In genomic region chr22:37338539-37339246, GRCh38 we compare ENCODE assay signal across 13 cellular contexts. TPM values are rescaled to one million over a fixed set of nuclear protein-coding genes. Genes with fewer than 3 reads are reported as not detected.
DNase-seq lines count a peak whose midpoint lies in the region; ATAC-seq, FAIRE-seq and TF ChIP-seq lines count a peak whose summit lies in the region.
"Had no signal": no experiment of that assay in that cellular context is flagged by ENCODE, and none has a peak within 500 bp of the region (broad histone marks: within the 10 kb centered on the region; RNA-seq: fewer than 3 reads in every experiment).

No MANE protein-coding gene starts in this region.

- H4K91ac ChIP-seq in H1 (replicated peaks; ENCODE audit: insufficient read length, low read length) (no peak overlapping the region), trophoblast cell (ENCODE audit: low read depth, low read length) (peak overlapping the region; percentile 22)

- H3K18ac ChIP-seq in H1 (ENCODE audit: extremely low read depth, low read length) (no peak overlapping the region; the same call in 1 of the 2 replicates), trophoblast cell (ENCODE audit: low read length) (no peak overlapping the region)

- DNase-seq in right lobe of liver: peak in 2 of 3 donors; percentile 54 to 61
- DNase-seq in HepG2 (ENCODE audit: low spot score): no peak
- no peak for DNase-seq in H1 (ENCODE audit: low read depth in 1 of 2, low spot score in 2 of 2)
- no peak for DNase-seq in trophoblast cell
- no peak for DNase-seq in mesothelial cell of epicardium (ENCODE audit: low spot score in 2 of 2, unreplicated experiment in 2 of 2)
- DNase-seq in SJCRH30: no peak
- DNase-seq: 8988T; CD4-positive, CD25-positive, alpha-beta regulatory T cell; DMS53; GF-D8; H9 had no signal

- peak overlapping the region; percentile 83; the same call in 1 of the 2 replicates for H2BK15ac ChIP-seq in H1 (ENCODE audit: low read length)

- H2AK5ac ChIP-seq in H1 (ENCODE audit: low read depth, low read length): peak overlapping the region; percentile 40; the same call in 1 of the 2 replicates
- H2AK5ac ChIP-seq in trophoblast cell (ENCODE audit: low read length): no peak overlapping the region

- H4K8ac ChIP-seq in H1 (ENCODE audit: extremely low read depth, insufficient read depth, low read length) (no peak overlapping the region; the same call in 1 of the 2 replicates), trophoblast cell (ENCODE audit: low read depth, low read length) (no peak overlapping the region)

- peaks cover 7% of the 10 kb centered on the region for H3K4me1 Mint-ChIP-seq in mesothelial cell of epicardium

- H3K27me3 Mint-ChIP-seq in mesothelial cell of epicardium (ENCODE audit: low read depth): peaks cover 91% of the 10 kb centered on the region

- H3K27me3 ChIP-seq in right lobe of liver: no peaks in the 10 kb centered on the region
- peaks cover 0 to 23% of the 10 kb centered on the region in 2 experiments; a peak in 3 of 5 replicates for H3K27me3 ChIP-seq in HepG2 (ENCODE audit: control insufficient read depth in 1 of 2, insufficient read depth in 2 of 2, low read length in 2 of 2)
- peaks cover 0 to 21% (median 10%) of the 10 kb centered on the region in 4 experiments; a peak in 5 of 7 replicates for H3K27me3 ChIP-seq in H1 (replicated peaks in 1 of 4; ENCODE audit: control insufficient read depth in 3 of 4, extremely low read depth in 1 of 4, insufficient read depth in 3 of 4, low read length in 3 of 4)
- H3K27me3 ChIP-seq in trophoblast cell (ENCODE audit: insufficient read depth, low read length): peaks cover 22% of the 10 kb centered on the region
- H3K27me3 ChIP-seq in SJCRH30: peaks cover 14% of the 10 kb centered on the region; the same call in 1 of the 2 replicates

- ATAC-seq in right lobe of liver: peak in 3 of 4 donors; percentile 55 to 87 (median 64)
- no peak for ATAC-seq in HepG2
- no peak for ATAC-seq in GM21717 (IDR thresholded peaks at IDR 0.05; ENCODE audit: unreplicated experiment)

- peaks cover 9% of the 10 kb centered on the region; the same call in 1 of the 2 replicates for H3K23me2 ChIP-seq in H1 (ENCODE audit: low read depth, low read length)

- in situ Hi-C loops in HepG2 (cut with HindIII; ENCODE audit: extremely low pct_ligation_motif_present, low pct_unique_long_range_greater_than_20kb): no loop called here

- CTCF ChIA-PET in HepG2 (lab: Yijun Ruan, JAX; ENCODE audit: low intra/inter-chr PET ratio, low total read pairs) (no interaction called here), H1 (lab: Charles Lee; ENCODE audit: partially characterized antibody) (interaction anchor here (1.5 to 2.7 kb wide), 3 partner anchors 7 to 134 kb away, joined by 4 to 19 read pairs (median 9); no protein-coding TSS in a partner anchor)

- BruUV-seq in HepG2 (replicated peaks; lab: Mats Ljungman, UMichigan): no TSS peak

- H2BK5ac ChIP-seq in H1 (ENCODE audit: low read depth, low read length): no peak overlapping the region
- no peak overlapping the region for H2BK5ac ChIP-seq in trophoblast cell (ENCODE audit: low read depth, low read length, poor library complexity)

- TF ChIP-seq RAD21 in HepG2 (CRISPR knock-in tag; IDR thresholded peaks at IDR 0.05) (no peak), H1 (IDR thresholded peaks at IDR 0.05 in 1 of 2, conservative IDR thresholded peaks at IDR 0.05 in 1 of 2; ENCODE audit: low read depth in 2 of 2, low read length in 2 of 2) (no peak)

- H4K5ac ChIP-seq in H1 (ENCODE audit: insufficient read length, low read depth, low read length): no peak overlapping the region

- H3K4me1 ChIP-seq in right lobe of liver (no peaks in the 10 kb centered on the region), HepG2 (ENCODE audit: insufficient read depth, low read length) (no peaks in the 10 kb centered on the region), H1 (replicated peaks in 1 of 4; ENCODE audit: control insufficient read depth in 3 of 4, insufficient read depth in 4 of 4, low read length in 3 of 4) (peaks cover 0 to 23% (median 16%) of the 10 kb centered on the region in 4 experiments; a peak in 5 of 7 replicates), trophoblast cell (ENCODE audit: control insufficient read depth in 1 of 2, insufficient read depth in 2 of 2, low read length in 2 of 2) (no peaks in the 10 kb centered on the region), SJCRH30 (no peaks in the 10 kb centered on the region)

- H3K36me3 ChIP-seq in right lobe of liver: no peaks in the 10 kb centered on the region
- H3K36me3 ChIP-seq in HepG2 (replicated peaks in 1 of 2; ENCODE audit: control insufficient read depth in 1 of 2, insufficient read depth in 2 of 2, low read length in 2 of 2): no peaks in the 10 kb centered on the region
- H3K36me3 ChIP-seq in H1 (ENCODE audit: control insufficient read depth in 2 of 4, insufficient read depth in 4 of 4, low read length in 3 of 4): no peaks in the 10 kb centered on the region
- no peaks in the 10 kb centered on the region for H3K36me3 ChIP-seq in trophoblast cell (ENCODE audit: control insufficient read depth in 1 of 2, insufficient read depth in 2 of 2, low read length in 2 of 2)
- no peaks in the 10 kb centered on the region for H3K36me3 ChIP-seq in SJCRH30
- H3K36me3 ChIP-seq: BLaER1 treated with 17β-estradiol and CSF1 and Interleukin-3, amounts not matched to agents 10 nM and 100 nM had no signal

- no peak for TF ChIP-seq CTCF in right lobe of liver (IDR thresholded peaks at IDR 0.05)
- TF ChIP-seq CTCF in HepG2 (CRISPR knock-in tag; IDR thresholded peaks at IDR 0.05): no peak
- TF ChIP-seq CTCF in H1 (IDR thresholded peaks at IDR 0.05; ENCODE audit: control extremely low read depth in 1 of 3, insufficient read depth in 1 of 3, low read depth in 1 of 3, low read length in 3 of 3): no peak
- TF ChIP-seq CTCF in mesothelial cell of epicardium (IDR thresholded peaks at IDR 0.05; ENCODE audit: unreplicated experiment): no peak

- FAIRE-seq in HepG2 (lab: Jason Lieb, UNC) (no peak), H1 (lab: Jason Lieb, UNC) (no peak)

- TF ChIP-seq EP300 in HepG2 (IDR thresholded peaks at IDR 0.05; ENCODE audit: low read depth in 2 of 2, low read length in 2 of 2) (no peak), HepG2 (CRISPR knock-in tag; IDR thresholded peaks at IDR 0.05; ENCODE audit: borderline replicate concordance) (no peak), H1 (IDR thresholded peaks at IDR 0.05; ENCODE audit: borderline replicate concordance in 1 of 2, low read depth in 2 of 2, low read length in 2 of 2) (no peak)

- H3K79me2 ChIP-seq in HepG2 (ENCODE audit: insufficient read depth, low read length) (no peaks in the 10 kb centered on the region), H1 (ENCODE audit: control insufficient read depth in 1 of 2, insufficient read depth in 2 of 2, low read length in 2 of 2) (no peaks in the 10 kb centered on the region), trophoblast cell (ENCODE audit: control insufficient read depth, insufficient read depth, low read length, poor library complexity) (no peaks in the 10 kb centered on the region)

- H2BK120ac ChIP-seq in H1 (replicated peaks; ENCODE audit: low read depth, low read length): no peak overlapping the region
- no peak overlapping the region for H2BK120ac ChIP-seq in trophoblast cell (ENCODE audit: insufficient read depth, low read length, poor library complexity)

- H3K14ac ChIP-seq in H1 (ENCODE audit: insufficient read length): no peak overlapping the region
- H3K14ac ChIP-seq in trophoblast cell (ENCODE audit: low read length): no peak overlapping the region

- TF ChIP-seq POLR2A in right lobe of liver (IDR thresholded peaks at IDR 0.05): no peak
- TF ChIP-seq POLR2A in HepG2 (IDR thresholded peaks at IDR 0.05; ENCODE audit: insufficient read depth in 1 of 2, low read depth in 2 of 2, low read length in 2 of 2): no peak
- TF ChIP-seq POLR2A in H1 (IDR thresholded peaks at IDR 0.05; ENCODE audit: control extremely low read depth in 1 of 2, low read depth in 2 of 2, low read length in 2 of 2): no peak

- POLR2A ChIA-PET in HepG2 (lab: Yijun Ruan, JAX): no interaction called here
- POLR2A ChIA-PET in H1 (lab: Charles Lee; ENCODE audit: partially characterized antibody): no interaction called here

- no peak overlapping the region for H2AFZ ChIP-seq in HepG2 (ENCODE audit: low read length)
- H2AFZ ChIP-seq in H1 (ENCODE audit: low read length): no peak overlapping the region
- no peak overlapping the region for H2AFZ ChIP-seq in trophoblast cell (ENCODE audit: insufficient read depth, low read length, poor library complexity)

- H3K79me1 ChIP-seq in H1 (ENCODE audit: low read depth, low read length) (no peaks in the 10 kb centered on the region; the same call in 1 of the 2 replicates), trophoblast cell (ENCODE audit: low read length) (peaks cover 2% of the 10 kb centered on the region)

- H3K4ac ChIP-seq in H1 (replicated peaks; ENCODE audit: insufficient read length, low read depth, low read length) (no peak overlapping the region), trophoblast cell (ENCODE audit: low read depth, low read length) (no peak overlapping the region)

- WGBS in right lobe of liver (ENCODE audit: insufficient coverage, low coverage, low lambda C conversion rate, missing lambda C conversion rate): 77% methylated on average over 7 of the region's 10 CpGs
- 25% methylated on average over 9 of the region's 10 CpGs for WGBS in HepG2 (ENCODE audit: low lambda C conversion rate)
- WGBS in H1 (ENCODE audit: extremely low coverage in 1 of 2, insufficient coverage in 1 of 2, insufficient read length in 1 of 2, insufficient replicate concordance in 2 of 2, low coverage in 1 of 2, low lambda C conversion rate in 2 of 2, missing lambda C conversion rate in 1 of 2), 2 experiments: 82% methylated on average over 9 of the region's 10 CpGs; no CpG with 5 or more reads in 1 of the 2 experiments
- WGBS in trophoblast cell (ENCODE audit: extremely low coverage, insufficient coverage, insufficient read length): no CpG with 5 or more reads among the region's 10 CpGs

- H2BK12ac ChIP-seq in H1 (ENCODE audit: low read depth, low read length) (0 out of 2 replicates have a peak overlapping the region, but pooled peaks have one; percentile 33), trophoblast cell (ENCODE audit: low read length) (no peak overlapping the region)

- H3K9me3 ChIP-seq in right lobe of liver (no peaks in the 10 kb centered on the region), HepG2 (ENCODE audit: low read length) (no peaks in the 10 kb centered on the region), H1 (ENCODE audit: insufficient read depth in 2 of 2, low read depth in 1 of 2, low read length in 1 of 2) (no peaks in the 10 kb centered on the region), trophoblast cell (ENCODE audit: insufficient read depth, low read depth, low read length) (no peaks in the 10 kb centered on the region), SJCRH30 (replicated peaks) (no peaks in the 10 kb centered on the region)
- H3K9me3 ChIP-seq: BLaER1 treated with 17β-estradiol and CSF1 and Interleukin-3, amounts not matched to agents 10 nM and 100 nM had no signal

- no peak overlapping the region for H2BK20ac ChIP-seq in H1 (ENCODE audit: low read length)

- H3K27ac ChIP-seq in right lobe of liver (no peak overlapping the region), HepG2 (ENCODE audit: extremely low read length, insufficient read depth, low read length) (no peak overlapping the region), H1 (ENCODE audit: low read depth, low read length) (no peak overlapping the region), trophoblast cell (ENCODE audit: low read depth, low read length) (no peak overlapping the region), SJCRH30 (no peak overlapping the region)
- H3K27ac ChIP-seq: BLaER1 treated with 17β-estradiol and CSF1 and Interleukin-3, amounts not matched to agents 10 nM and 100 nM had no signal

- intact Hi-C loops in right lobe of liver (cut with DNase I) (no loop called here), HepG2 (cut with micrococcal nuclease; ENCODE audit: unreplicated experiment) (no loop called here)

- no peak overlapping the region for H3K9ac ChIP-seq in HepG2 (ENCODE audit: insufficient read depth, low read depth, low read length)
- no peak overlapping the region for H3K9ac ChIP-seq in H1 (replicated peaks in 1 of 4; ENCODE audit: extremely low read depth in 1 of 4, low read depth in 3 of 4, low read length in 3 of 4)
- H3K9ac ChIP-seq in trophoblast cell (ENCODE audit: low read length): no peak overlapping the region
- H3K9ac ChIP-seq: BLaER1 treated with 17β-estradiol and CSF1 and Interleukin-3, amounts not matched to agents 10 nM and 100 nM had no signal

- H3K4me3 ChIP-seq in right lobe of liver (no peak overlapping the region), HepG2 (replicated peaks in 1 of 3; ENCODE audit: insufficient read depth in 1 of 3, low read depth in 2 of 3, low read length in 3 of 3) (no peak overlapping the region), H1 (ENCODE audit: extremely low read depth in 1 of 4, insufficient read depth in 2 of 4, low read depth in 3 of 4, low read length in 4 of 4) (no peak overlapping the region), trophoblast cell (ENCODE audit: low read depth, low read length) (no peak overlapping the region), SJCRH30 (no peak overlapping the region)
- H3K4me3 ChIP-seq: BLaER1 treated with 17β-estradiol and CSF1 and Interleukin-3, amounts not matched to agents 10 nM and 100 nM had no signal

- H4K12ac ChIP-seq in trophoblast cell (ENCODE audit: low read depth, low read length): no peak overlapping the region

- H3K56ac ChIP-seq in H1 (replicated peaks; ENCODE audit: insufficient read length, low read depth, low read length): no peak overlapping the region

- H3K36me3 Mint-ChIP-seq in mesothelial cell of epicardium: no peaks in the 10 kb centered on the region
- H3K36me3 Mint-ChIP-seq: CD4-positive, CD25-positive, alpha-beta regulatory T cell had no signal

- H3K4me2 ChIP-seq in HepG2 (ENCODE audit: low read depth, low read length) (no peak overlapping the region), H1 (ENCODE audit: insufficient read depth in 1 of 2, low read depth in 2 of 2, low read length in 2 of 2) (no peak overlapping the region), trophoblast cell (ENCODE audit: low read length) (no peak overlapping the region)
- H3K4me2 ChIP-seq: BLaER1 treated with 17β-estradiol and CSF1 and Interleukin-3, amounts not matched to agents 10 nM and 100 nM had no signal

- H3K4me3 Mint-ChIP-seq in mesothelial cell of epicardium: no peak overlapping the region
- H3K4me3 Mint-ChIP-seq: CD4-positive, CD25-positive, alpha-beta regulatory T cell; H9 had no signal

- H4K20me1 ChIP-seq in HepG2 (ENCODE audit: insufficient read depth, low read length): no peaks in the 10 kb centered on the region
- no peaks in the 10 kb centered on the region for H4K20me1 ChIP-seq in H1 (replicated peaks in 1 of 2; ENCODE audit: control insufficient read depth in 1 of 2, insufficient read depth in 2 of 2, low read length in 2 of 2)

- H3K27ac Mint-ChIP-seq in mesothelial cell of epicardium: no peak overlapping the region
- H3K27ac Mint-ChIP-seq: CD4-positive, CD25-positive, alpha-beta regulatory T cell had no signal

- H3K23ac ChIP-seq in H1 (ENCODE audit: insufficient read length): no peak overlapping the region
- H3K23ac ChIP-seq in trophoblast cell (ENCODE audit: low read length): no peak overlapping the region

- no peaks in the 10 kb centered on the region for H3K9me3 Mint-ChIP-seq in mesothelial cell of epicardium
- H3K9me3 Mint-ChIP-seq: H9 had no signal

RNA-seq across cellular contexts. Expression of gene CYTH4, which starts 56.4 kb away (rescaled TPM):
- total RNA-seq in right lobe of liver (10 to 100 TPM in 1 of 6 experiments, 1 to 10 TPM in 5; 2.9 to 12.8 (median 4.0) TPM), HepG2 (2016; rRNA removed; fragmentation: Illumina TruSeq; extraction: Trizol) (not detected in 2 replicates), mesothelial cell of epicardium (0.11 TPM in 1 of 3 replicates, not detected in the others)
- total RNA-seq in HepG2 (2016; cell fraction: cytosol; rRNA removed; fragmentation: Illumina TruSeq; extraction: Trizol; ENCODE audit: low read depth): not detected in 2 replicates
- total RNA-seq in HepG2 (2016; cell fraction: insoluble cytoplasmic fraction; rRNA removed; fragmentation: Illumina TruSeq; extraction: Trizol): not detected in 2 replicates
- total RNA-seq in HepG2 (2016; cell fraction: membrane; rRNA removed; fragmentation: Illumina TruSeq; extraction: Trizol): not detected in 2 replicates
- total RNA-seq in HepG2 (2016; cell fraction: nucleus; rRNA removed; fragmentation: Illumina TruSeq; extraction: Trizol): not detected in 2 replicates
- polyA plus RNA-seq in HepG2 (2011; rRNA removed) (not detected in 2 replicates), H1 (2011; rRNA removed) (0.08 and 0.09 TPM in 2 replicates)
- polyA plus RNA-seq in HepG2 (2011; cell fraction: cytosol; rRNA removed): 0.01 and 0.03 TPM in 2 replicates
- polyA plus RNA-seq in HepG2 (2011; cell fraction: nucleus; rRNA removed): 0.05 and 0.11 TPM in 2 replicates
- polyA plus RNA-seq in HepG2 (2012): not detected in 2 replicates
- not detected in 2 replicates for polyA plus RNA-seq in HepG2 (2016; cell fraction: cytosol; fragmentation: Illumina TruSeq; extraction: Trizol; ENCODE audit: low read depth)
- polyA plus RNA-seq in HepG2 (2016; cell fraction: insoluble cytoplasmic fraction; fragmentation: Illumina TruSeq; extraction: Trizol; ENCODE audit: low read depth): not detected in 2 replicates
- polyA plus RNA-seq in HepG2 (2016; cell fraction: membrane; fragmentation: Illumina TruSeq; extraction: Trizol; ENCODE audit: low read depth): not detected in 2 replicates
- polyA plus RNA-seq in HepG2 (2016; cell fraction: nucleus; fragmentation: Illumina TruSeq; extraction: Trizol; ENCODE audit: insufficient read depth, low read depth): not detected in 2 replicates
- polyA minus RNA-seq in HepG2 (2011; rRNA and poly(A)+ RNA removed; ENCODE audit: low replicate concordance): not detected in 2 replicates
- not detected in 2 replicates for polyA minus RNA-seq in HepG2 (2011; cell fraction: cytosol; rRNA and poly(A)+ RNA removed)
- not detected in 2 replicates for polyA minus RNA-seq in HepG2 (2011; cell fraction: nucleus; rRNA and poly(A)+ RNA removed)
- total RNA-seq in H1 (2021; fragmentation: NEBNext Ultra II Directional; extraction: Animal tissue kit (Norgen Biotek cat#: 25700)): not detected in 2 replicates
- 0.43 TPM for polyA plus RNA-seq in H1 (2011; cell fraction: cytosol; rRNA removed)
- 0.16 TPM for polyA plus RNA-seq in H1 (2011; cell fraction: nucleus; rRNA removed)
- polyA plus RNA-seq in H1 (2012, experiment 1 of 2): 0.07 to 0.11 TPM in 2 of 4 replicates, not detected in the others
- polyA plus RNA-seq in H1 (2012, experiment 2 of 2): not detected
- 0.02 TPM for polyA plus RNA-seq in H1 (2013, experiment 1 of 2)
- 0.04 TPM for polyA plus RNA-seq in H1 (2013, experiment 2 of 2)
- 0.10 TPM in 1 of 2 replicates, not detected in the other for polyA minus RNA-seq in H1 (2011; rRNA and poly(A)+ RNA removed)
- polyA minus RNA-seq in H1 (2011; cell fraction: cytosol; rRNA and poly(A)+ RNA removed): not detected
- polyA minus RNA-seq in H1 (2011; cell fraction: nucleus; rRNA and poly(A)+ RNA removed): not detected
- not detected in 2 replicates for polyA plus RNA-seq in trophoblast cell (2013)
- total RNA-seq in SJCRH30 (2014; rRNA removed; shearing (Covaris generic)): not detected in 2 replicates
- total RNA-seq: H9 had no signal

Comparison
In these comparisons a context has a peak if more than half of its experiments do, and no peak if none do; other contexts are left out.
1. ATAC-seq: peak in right lobe of liver (3 of 4); none in HepG2 (single experiment) and GM21717 (single experiment).
2. DNase-seq: peak in right lobe of liver (2 of 3); none in HepG2 (single experiment), H1 (0 of 2), trophoblast cell (0 of 2), mesothelial cell of epicardium (0 of 2) and SJCRH30 (0 of 2).